In the genomic region with DNA sequence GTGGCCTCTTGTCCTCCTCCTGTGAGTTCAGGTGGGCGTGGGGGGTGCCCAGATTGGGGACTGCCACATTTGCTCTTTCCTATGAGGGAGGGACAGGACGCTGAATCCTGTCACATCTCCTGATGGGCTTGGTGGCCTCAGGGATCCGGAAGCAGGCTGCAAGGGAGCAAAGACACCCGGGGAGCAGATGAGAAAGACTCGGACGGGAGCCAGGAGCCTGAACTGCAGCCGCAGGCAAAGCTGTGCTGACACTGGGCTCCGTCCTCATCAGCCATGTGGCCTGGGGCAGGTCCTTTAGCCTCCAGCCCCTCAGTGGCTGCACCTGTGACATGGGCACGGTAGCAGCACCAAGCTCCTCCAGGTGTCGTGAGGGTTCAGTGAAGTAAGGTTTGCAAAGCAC, we compare ENCODE assay signal across 1 cellular context.
TF ChIP-seq lines count a peak whose summit lies in the region.

No MANE protein-coding gene starts in this region.

TF ChIP-seq in GM23338, 12 proteins besides CTCF, POLR2A, EP300 and RAD21 (continued from another document):
- TF ChIP-seq, protein P1, sequence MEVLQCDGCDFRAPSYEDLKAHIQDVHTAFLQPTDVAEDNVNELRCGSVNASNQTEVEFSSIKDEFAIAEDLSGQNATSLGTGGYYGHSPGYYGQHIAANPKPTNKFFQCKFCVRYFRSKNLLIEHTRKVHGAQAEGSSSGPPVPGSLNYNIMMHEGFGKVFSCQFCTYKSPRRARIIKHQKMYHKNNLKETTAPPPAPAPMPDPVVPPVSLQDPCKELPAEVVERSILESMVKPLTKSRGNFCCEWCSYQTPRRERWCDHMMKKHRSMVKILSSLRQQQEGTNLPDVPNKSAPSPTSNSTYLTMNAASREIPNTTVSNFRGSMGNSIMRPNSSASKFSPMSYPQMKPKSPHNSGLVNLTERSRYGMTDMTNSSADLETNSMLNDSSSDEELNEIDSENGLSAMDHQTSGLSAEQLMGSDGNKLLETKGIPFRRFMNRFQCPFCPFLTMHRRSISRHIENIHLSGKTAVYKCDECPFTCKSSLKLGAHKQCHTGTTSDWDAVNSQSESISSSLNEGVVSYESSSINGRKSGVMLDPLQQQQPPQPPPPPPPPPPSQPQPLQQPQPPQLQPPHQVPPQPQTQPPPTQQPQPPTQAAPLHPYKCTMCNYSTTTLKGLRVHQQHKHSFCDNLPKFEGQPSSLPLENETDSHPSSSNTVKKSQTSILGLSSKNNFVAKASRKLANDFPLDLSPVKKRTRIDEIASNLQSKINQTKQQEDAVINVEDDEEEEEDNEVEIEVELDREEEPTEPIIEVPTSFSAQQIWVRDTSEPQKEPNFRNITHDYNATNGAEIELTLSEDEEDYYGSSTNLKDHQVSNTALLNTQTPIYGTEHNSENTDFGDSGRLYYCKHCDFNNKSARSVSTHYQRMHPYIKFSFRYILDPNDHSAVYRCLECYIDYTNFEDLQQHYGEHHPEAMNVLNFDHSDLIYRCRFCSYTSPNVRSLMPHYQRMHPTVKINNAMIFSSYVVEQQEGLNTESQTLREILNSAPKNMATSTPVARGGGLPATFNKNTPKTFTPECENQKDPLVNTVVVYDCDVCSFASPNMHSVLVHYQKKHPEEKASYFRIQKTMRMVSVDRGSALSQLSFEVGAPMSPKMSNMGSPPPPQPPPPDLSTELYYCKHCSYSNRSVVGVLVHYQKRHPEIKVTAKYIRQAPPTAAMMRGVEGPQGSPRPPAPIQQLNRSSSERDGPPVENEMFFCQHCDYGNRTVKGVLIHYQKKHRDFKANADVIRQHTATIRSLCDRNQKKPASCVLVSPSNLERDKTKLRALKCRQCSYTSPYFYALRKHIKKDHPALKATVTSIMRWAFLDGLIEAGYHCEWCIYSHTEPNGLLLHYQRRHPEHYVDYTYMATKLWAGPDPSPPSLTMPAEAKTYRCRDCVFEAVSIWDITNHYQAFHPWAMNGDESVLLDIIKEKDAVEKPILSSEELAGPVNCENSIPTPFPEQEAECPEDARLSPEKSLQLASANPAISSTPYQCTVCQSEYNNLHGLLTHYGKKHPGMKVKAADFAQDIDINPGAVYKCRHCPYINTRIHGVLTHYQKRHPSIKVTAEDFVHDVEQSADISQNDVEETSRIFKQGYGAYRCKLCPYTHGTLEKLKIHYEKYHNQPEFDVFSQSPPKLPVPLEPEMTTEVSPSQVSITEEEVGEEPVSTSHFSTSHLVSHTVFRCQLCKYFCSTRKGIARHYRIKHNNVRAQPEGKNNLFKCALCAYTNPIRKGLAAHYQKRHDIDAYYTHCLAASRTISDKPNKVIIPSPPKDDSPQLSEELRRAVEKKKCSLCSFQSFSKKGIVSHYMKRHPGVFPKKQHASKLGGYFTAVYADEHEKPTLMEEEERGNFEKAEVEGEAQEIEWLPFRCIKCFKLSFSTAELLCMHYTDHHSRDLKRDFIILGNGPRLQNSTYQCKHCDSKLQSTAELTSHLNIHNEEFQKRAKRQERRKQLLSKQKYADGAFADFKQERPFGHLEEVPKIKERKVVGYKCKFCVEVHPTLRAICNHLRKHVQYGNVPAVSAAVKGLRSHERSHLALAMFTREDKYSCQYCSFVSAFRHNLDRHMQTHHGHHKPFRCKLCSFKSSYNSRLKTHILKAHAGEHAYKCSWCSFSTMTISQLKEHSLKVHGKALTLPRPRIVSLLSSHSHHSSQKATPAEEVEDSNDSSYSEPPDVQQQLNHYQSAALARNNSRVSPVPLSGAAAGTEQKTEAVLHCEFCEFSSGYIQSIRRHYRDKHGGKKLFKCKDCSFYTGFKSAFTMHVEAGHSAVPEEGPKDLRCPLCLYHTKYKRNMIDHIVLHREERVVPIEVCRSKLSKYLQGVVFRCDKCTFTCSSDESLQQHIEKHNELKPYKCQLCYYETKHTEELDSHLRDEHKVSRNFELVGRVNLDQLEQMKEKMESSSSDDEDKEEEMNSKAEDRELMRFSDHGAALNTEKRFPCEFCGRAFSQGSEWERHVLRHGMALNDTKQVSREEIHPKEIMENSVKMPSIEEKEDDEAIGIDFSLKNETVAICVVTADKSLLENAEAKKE (CRISPR knock-in tag; IDR thresholded peaks at IDR 0.05): no peak
- TF ChIP-seq, protein P2, sequence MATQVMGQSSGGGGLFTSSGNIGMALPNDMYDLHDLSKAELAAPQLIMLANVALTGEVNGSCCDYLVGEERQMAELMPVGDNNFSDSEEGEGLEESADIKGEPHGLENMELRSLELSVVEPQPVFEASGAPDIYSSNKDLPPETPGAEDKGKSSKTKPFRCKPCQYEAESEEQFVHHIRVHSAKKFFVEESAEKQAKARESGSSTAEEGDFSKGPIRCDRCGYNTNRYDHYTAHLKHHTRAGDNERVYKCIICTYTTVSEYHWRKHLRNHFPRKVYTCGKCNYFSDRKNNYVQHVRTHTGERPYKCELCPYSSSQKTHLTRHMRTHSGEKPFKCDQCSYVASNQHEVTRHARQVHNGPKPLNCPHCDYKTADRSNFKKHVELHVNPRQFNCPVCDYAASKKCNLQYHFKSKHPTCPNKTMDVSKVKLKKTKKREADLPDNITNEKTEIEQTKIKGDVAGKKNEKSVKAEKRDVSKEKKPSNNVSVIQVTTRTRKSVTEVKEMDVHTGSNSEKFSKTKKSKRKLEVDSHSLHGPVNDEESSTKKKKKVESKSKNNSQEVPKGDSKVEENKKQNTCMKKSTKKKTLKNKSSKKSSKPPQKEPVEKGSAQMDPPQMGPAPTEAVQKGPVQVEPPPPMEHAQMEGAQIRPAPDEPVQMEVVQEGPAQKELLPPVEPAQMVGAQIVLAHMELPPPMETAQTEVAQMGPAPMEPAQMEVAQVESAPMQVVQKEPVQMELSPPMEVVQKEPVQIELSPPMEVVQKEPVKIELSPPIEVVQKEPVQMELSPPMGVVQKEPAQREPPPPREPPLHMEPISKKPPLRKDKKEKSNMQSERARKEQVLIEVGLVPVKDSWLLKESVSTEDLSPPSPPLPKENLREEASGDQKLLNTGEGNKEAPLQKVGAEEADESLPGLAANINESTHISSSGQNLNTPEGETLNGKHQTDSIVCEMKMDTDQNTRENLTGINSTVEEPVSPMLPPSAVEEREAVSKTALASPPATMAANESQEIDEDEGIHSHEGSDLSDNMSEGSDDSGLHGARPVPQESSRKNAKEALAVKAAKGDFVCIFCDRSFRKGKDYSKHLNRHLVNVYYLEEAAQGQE (IDR thresholded peaks at IDR 0.05; ENCODE audit: unreplicated experiment): no peak
- TF ChIP-seq CREB1 (CRISPR knock-in tag; IDR thresholded peaks at IDR 0.05; ENCODE audit: low read depth): no peak
- TF ChIP-seq, protein P3, sequence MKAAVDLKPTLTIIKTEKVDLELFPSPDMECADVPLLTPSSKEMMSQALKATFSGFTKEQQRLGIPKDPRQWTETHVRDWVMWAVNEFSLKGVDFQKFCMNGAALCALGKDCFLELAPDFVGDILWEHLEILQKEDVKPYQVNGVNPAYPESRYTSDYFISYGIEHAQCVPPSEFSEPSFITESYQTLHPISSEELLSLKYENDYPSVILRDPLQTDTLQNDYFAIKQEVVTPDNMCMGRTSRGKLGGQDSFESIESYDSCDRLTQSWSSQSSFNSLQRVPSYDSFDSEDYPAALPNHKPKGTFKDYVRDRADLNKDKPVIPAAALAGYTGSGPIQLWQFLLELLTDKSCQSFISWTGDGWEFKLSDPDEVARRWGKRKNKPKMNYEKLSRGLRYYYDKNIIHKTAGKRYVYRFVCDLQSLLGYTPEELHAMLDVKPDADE (IDR thresholded peaks at IDR 0.05): no peak
- TF ChIP-seq EZH2 (IDR thresholded peaks at IDR 0.05; ENCODE audit: low read depth, unreplicated experiment): no peak
- no peak for TF ChIP-seq JUNB (IDR thresholded peaks at IDR 0.05; ENCODE audit: unreplicated experiment)
- TF ChIP-seq ZNF114 (CRISPR knock-in tag; IDR thresholded peaks at IDR 0.05): no peak
